In genomic region chr6:142174681-142175080, GRCh38 we compare ENCODE assay signal across 35 cellular contexts. TPM values are rescaled to one million over a fixed set of nuclear protein-coding genes. Genes with fewer than 3 reads are reported as not detected.
"Had no signal": no experiment of that assay in that cellular context is flagged by ENCODE, and none has a peak within 500 bp of the region (broad histone marks: within the 10 kb centered on the region; RNA-seq: fewer than 3 reads in every experiment).

No MANE protein-coding gene starts in this region.

- H3K27me3 Mint-ChIP-seq: activated CD4-positive, alpha-beta T cell treated with anti-CD3 and anti-CD28 coated beads for 36 hours; activated CD4-positive, alpha-beta T cell treated with anti-CD3 and anti-CD28 coated beads, Interleukin-2, amount 10 ng/mL, durations not matched to agents 7 days and 5 days; activated naive CD4-positive, alpha-beta T cell treated with anti-CD3 and anti-CD28 coated beads, Interleukin-2, amount 10 ng/mL, durations not matched to agents 7 days and 5 days; activated naive CD8-positive, alpha-beta T cell; activated naive CD8-positive, alpha-beta T cell treated with anti-CD3 and anti-CD28 coated beads, Interleukin-2, amount 50 U/mL, for 24 hours had no signal

- H3K4me1 ChIP-seq: SJCRH30 had no signal

- H3K4me3 ChIP-seq: SJCRH30, SK-N-MC had no signal

- H3K4me3 Mint-ChIP-seq: activated CD4-positive, alpha-beta T cell treated with anti-CD3 and anti-CD28 coated beads for 36 hours; activated CD4-positive, alpha-beta T cell treated with anti-CD3 and anti-CD28 coated beads, Interleukin-2, amount 10 ng/mL, durations not matched to agents 7 days and 5 days; activated naive CD4-positive, alpha-beta T cell treated with anti-CD3 and anti-CD28 coated beads, Interleukin-2, amount 10 ng/mL, durations not matched to agents 7 days and 5 days; activated naive CD8-positive, alpha-beta T cell; activated naive CD8-positive, alpha-beta T cell treated with anti-CD3 and anti-CD28 coated beads, Interleukin-2, amount 50 U/mL, for 24 hours; activated T-cell treated with anti-CD3 and anti-CD28 coated beads, Interleukin-2, amount 50 U/mL, for 4 hours; activated T-helper 1 cell treated with anti-CD3 and anti-CD28 coated beads, Interleukin-12 subunit alpha, Interleukin-12 subunit beta, Interleukin-2, Interleukin-4 antibody, amounts not matched to agents 30 ng/mL and 10 ng/mL and 1 ng/mL, durations not matched to agents 14 hours and 24 hours and 36 hours; T-helper 1 cell treated with Interleukin-12 subunit alpha and Interleukin-12 subunit beta and Interleukin-4 antibody, amounts not matched to agents 30 μg/mL and 1 μg/mL, for 36 hours; T-helper 2 cell treated with Interferon-gamma antibody and Interleukin-4, amounts not matched to agents 5 μg/mL and 100 μg/mL, for 36 hours had no signal

- DNase-seq: activated CD4-positive, alpha-beta T cell treated with anti-CD3 and anti-CD28 coated beads for 36 hours; activated CD4-positive, alpha-beta T cell treated with anti-CD3 and anti-CD28 coated beads, Interleukin-2, amount 10 ng/mL, durations not matched to agents 7 days and 5 days; activated CD4-positive, alpha-beta T cell treated with anti-CD3 and anti-CD28 coated beads, Interleukin-2, amount 50 U/mL, for 48 hours; activated CD8-positive, alpha-beta memory T cell treated with anti-CD3 and anti-CD28 coated beads, Interleukin-2, amount 50 U/mL, for 4 hours; activated gamma-delta T cell treated with Interleukin-2 at 50 U/mL for 16 hours; activated naive CD4-positive, alpha-beta T cell treated with anti-CD3 and anti-CD28 coated beads, Interleukin-2, amount 10 ng/mL, durations not matched to agents 7 days and 5 days; activated naive CD8-positive, alpha-beta T cell treated with anti-CD3 and anti-CD28 coated beads, Interleukin-2, amount 50 U/mL, for 24 hours; activated T-cell treated with anti-CD3 and anti-CD28 coated beads for 4 hours; activated T-cell treated with anti-CD3 and anti-CD28 coated beads, Interleukin-2, amount 50 U/mL, for 4 hours; amniotic stem cell; aorta; brain microvascular endothelial cell; central memory CD4-positive, alpha-beta T cell; MM.1S; NCI-H1092; NCI-H1417; NCI-H146; NCI-H187; NCI-H2081; NCI-H2171 treated with DMSO at 0.1 percent for 48 hours; NCI-H2227 treated with DMSO at 0.1 percent for 48 hours; NCI-H446; NCI-H524; NCI-H69; SHP77; SJCRH30 had no signal

- H3K4me1 Mint-ChIP-seq: activated CD4-positive, alpha-beta T cell treated with anti-CD3 and anti-CD28 coated beads for 36 hours; activated CD4-positive, alpha-beta T cell treated with anti-CD3 and anti-CD28 coated beads, Interleukin-2, amount 10 ng/mL, durations not matched to agents 7 days and 5 days; activated naive CD4-positive, alpha-beta T cell treated with anti-CD3 and anti-CD28 coated beads, Interleukin-2, amount 10 ng/mL, durations not matched to agents 7 days and 5 days; activated naive CD8-positive, alpha-beta T cell treated with anti-CD3 and anti-CD28 coated beads, Interleukin-2, amount 50 U/mL, for 24 hours had no signal

- H3K27me3 ChIP-seq: brain microvascular endothelial cell, SJCRH30 had no signal

- H3K27ac ChIP-seq: brain microvascular endothelial cell, KMS-11, SJCRH30, SK-N-MC had no signal

- H3K27ac Mint-ChIP-seq: activated CD4-positive, alpha-beta T cell treated with anti-CD3 and anti-CD28 coated beads for 36 hours; activated CD4-positive, alpha-beta T cell treated with anti-CD3 and anti-CD28 coated beads, Interleukin-2, amount 10 ng/mL, durations not matched to agents 7 days and 5 days; activated naive CD4-positive, alpha-beta T cell treated with anti-CD3 and anti-CD28 coated beads, Interleukin-2, amount 10 ng/mL, durations not matched to agents 7 days and 5 days; activated naive CD8-positive, alpha-beta T cell; activated naive CD8-positive, alpha-beta T cell treated with anti-CD3 and anti-CD28 coated beads, Interleukin-2, amount 50 U/mL, for 24 hours; activated T-helper 1 cell treated with anti-CD3 and anti-CD28 coated beads, Interleukin-12 subunit alpha, Interleukin-12 subunit beta, Interleukin-2, Interleukin-4 antibody, amounts not matched to agents 30 ng/mL and 10 ng/mL and 1 ng/mL, durations not matched to agents 14 hours and 24 hours and 36 hours; T-helper 1 cell treated with Interleukin-12 subunit alpha and Interleukin-12 subunit beta and Interleukin-4 antibody, amounts not matched to agents 30 μg/mL and 1 μg/mL, for 36 hours; T-helper 2 cell treated with Interferon-gamma antibody and Interleukin-4, amounts not matched to agents 5 μg/mL and 100 μg/mL, for 36 hours had no signal

RNA-seq across cellular contexts. Expression of gene NMBR, which starts 27.8 kb away (rescaled TPM):
- total RNA-seq: activated CD4-positive, alpha-beta T cell treated with anti-CD3 and anti-CD28 coated beads for 36 hours; activated CD4-positive, alpha-beta T cell treated with anti-CD3 and anti-CD28 coated beads, Interleukin-2, amount 10 ng/mL, durations not matched to agents 7 days and 5 days; activated T-cell treated with anti-CD3 and anti-CD28 coated beads, Interleukin-2, amount 50 U/mL, for 4 hours; activated T-helper 1 cell treated with anti-CD3 and anti-CD28 coated beads, Interleukin-12 subunit alpha, Interleukin-12 subunit beta, Interleukin-2, Interleukin-4 antibody, amounts not matched to agents 30 ng/mL and 10 ng/mL and 1 ng/mL, durations not matched to agents 14 hours and 24 hours and 36 hours; LHCN-M2; RPMI7951 had no signal

RNA-seq across cellular contexts. Expression of gene GJE1, which starts 42.0 kb away (rescaled TPM):
- total RNA-seq: activated CD4-positive, alpha-beta T cell treated with anti-CD3 and anti-CD28 coated beads for 36 hours; activated CD4-positive, alpha-beta T cell treated with anti-CD3 and anti-CD28 coated beads, Interleukin-2, amount 10 ng/mL, durations not matched to agents 7 days and 5 days; activated T-cell treated with anti-CD3 and anti-CD28 coated beads, Interleukin-2, amount 50 U/mL, for 4 hours; activated T-helper 1 cell treated with anti-CD3 and anti-CD28 coated beads, Interleukin-12 subunit alpha, Interleukin-12 subunit beta, Interleukin-2, Interleukin-4 antibody, amounts not matched to agents 30 ng/mL and 10 ng/mL and 1 ng/mL, durations not matched to agents 14 hours and 24 hours and 36 hours; aorta; cerebellum; LHCN-M2; RPMI7951; SJCRH30 had no signal
